ENCODE assay signal across 18 cellular contexts in genomic region chr2:173087793-173088493, GRCh38. TPM values are rescaled to one million over a fixed set of nuclear protein-coding genes. Genes with fewer than 3 reads are reported as not detected.
DNase-seq lines count a peak whose midpoint lies in the region; ATAC-seq and TF ChIP-seq lines count a peak whose summit lies in the region.
"Had no signal": no experiment of that assay in that cellular context is flagged by ENCODE, and none has a peak within 500 bp of the region (broad histone marks: within the 10 kb centered on the region; RNA-seq: fewer than 3 reads in every experiment).

No MANE protein-coding gene starts in this region.

- WGBS in mesenchymal stem cell = 75% methylated on average over 2 of the region's 4 CpGs

- H2AK5ac ChIP-seq in mesenchymal stem cell (ENCODE audit: low read length, severe bottlenecking) = no peak overlapping the region

- no peak overlapping the region for H4K8ac ChIP-seq in mesenchymal stem cell (ENCODE audit: low read length)

- H2BK15ac ChIP-seq in mesenchymal stem cell (ENCODE audit: low read depth, poor library complexity, severe bottlenecking) = no peak overlapping the region

- no peak overlapping the region for H3K4ac ChIP-seq in mesenchymal stem cell (ENCODE audit: low read depth in 1 of 2, low read length in 2 of 2)

- H3K27me3 ChIP-seq in mesenchymal stem cell (ENCODE audit: control insufficient read depth in 1 of 2, insufficient read depth in 1 of 2, low read length in 2 of 2) (no peaks in the 10 kb centered on the region), thoracic aorta (replicated peaks; ENCODE audit: insufficient read depth) (no peaks in the 10 kb centered on the region)
- H3K27me3 ChIP-seq: BLaER1 treated with 17β-estradiol and CSF1 and Interleukin-3, amounts not matched to agents 10 nM and 100 nM; body of pancreas had no signal

- no peak overlapping the region for H2AFZ ChIP-seq in mesenchymal stem cell (ENCODE audit: low read depth, low read length)

- H3K23ac ChIP-seq in mesenchymal stem cell (ENCODE audit: low read length in 2 of 2) = no peak overlapping the region

- no peak overlapping the region for H3K14ac ChIP-seq in mesenchymal stem cell (ENCODE audit: low read length in 2 of 2)

- H3K36me3 ChIP-seq in SK-N-MC (ENCODE audit: insufficient read depth, low read length) = peaks cover 22% of the 10 kb centered on the region
- H3K36me3 ChIP-seq in mesenchymal stem cell (ENCODE audit: control insufficient read depth in 1 of 2, insufficient read depth in 2 of 2, low read depth in 1 of 2, low read length in 2 of 2) = peaks cover 0 to 15% of the 10 kb centered on the region in 2 experiments
- no peaks in the 10 kb centered on the region for H3K36me3 ChIP-seq in thoracic aorta

- H3K4me3 ChIP-seq in SK-N-MC (0 out of 2 replicates have a peak overlapping the region, but pooled peaks have one; percentile 1), mesenchymal stem cell (ENCODE audit: insufficient read depth in 1 of 2, low read depth in 1 of 2, low read length in 2 of 2) (no peak overlapping the region), thoracic aorta (no peak overlapping the region)
- H3K4me3 ChIP-seq: BLaER1 treated with 17β-estradiol and CSF1 and Interleukin-3, amounts not matched to agents 10 nM and 100 nM; body of pancreas; lung had no signal

- H3K9ac ChIP-seq in SK-N-MC (ENCODE audit: insufficient read length) (no peak overlapping the region), mesenchymal stem cell (ENCODE audit: low read length) (no peak overlapping the region)
- H3K9ac ChIP-seq: BLaER1 treated with 17β-estradiol and CSF1 and Interleukin-3, amounts not matched to agents 10 nM and 100 nM had no signal

- H3K9me3 ChIP-seq in SK-N-MC (ENCODE audit: low read depth, low read length) = no peaks in the 10 kb centered on the region
- H3K9me3 ChIP-seq in mesenchymal stem cell (ENCODE audit: control insufficient read depth, low read length) = no peaks in the 10 kb centered on the region
- H3K9me3 ChIP-seq in thoracic aorta = no peaks in the 10 kb centered on the region
- H3K9me3 ChIP-seq: BLaER1 treated with 17β-estradiol and CSF1 and Interleukin-3, amounts not matched to agents 10 nM and 100 nM; body of pancreas had no signal

- peaks cover 14% of the 10 kb centered on the region for H3K79me1 ChIP-seq in mesenchymal stem cell (replicated peaks; ENCODE audit: low read length, poor library complexity, severe bottlenecking)

- H4K91ac ChIP-seq in mesenchymal stem cell (ENCODE audit: low read length) = no peak overlapping the region

- no peak overlapping the region for H2BK120ac ChIP-seq in mesenchymal stem cell (ENCODE audit: low read depth, low read length)

- H3K18ac ChIP-seq in mesenchymal stem cell (ENCODE audit: low read depth in 1 of 2, low read length in 2 of 2) = peak overlapping the region in 1 of 2 experiments; percentile 48

- H3K4me1 ChIP-seq in mesenchymal stem cell (ENCODE audit: control insufficient read depth, insufficient read depth, low read depth, low read length) = peaks cover 3% of the 10 kb centered on the region
- peaks cover 40 to 87% of the 10 kb centered on the region in 2 donors for H3K4me1 ChIP-seq in thoracic aorta (ENCODE audit: control insufficient read depth in 1 of 2, low read depth in 2 of 2)

- no peak overlapping the region for H2BK5ac ChIP-seq in mesenchymal stem cell (ENCODE audit: low read depth, low read length, poor library complexity, severe bottlenecking)

- DNase-seq in NCI-H345 (lab: John Stamatoyannopoulos, UW) = peak; percentile 17
- no peak for DNase-seq in NCI-H345 treated with DMSO at 0.1 percent for 48 hours (lab: John Stamatoyannopoulos, UW; ENCODE audit: unreplicated experiment)
- no peak for DNase-seq in SK-N-MC (ENCODE audit: low read depth, low spot score)
- DNase-seq in mesenchymal stem cell = no peak
- DNase-seq in thoracic aorta (ENCODE audit: low spot score) = no peak
- DNase-seq in inferior parietal cortex (ENCODE audit: extremely low spot score) = no peak
- DNase-seq: activated CD8-positive, alpha-beta T cell treated with anti-CD3 and anti-CD28 coated beads for 36 hours; activated T-cell treated with anti-CD3 and anti-CD28 coated beads, Interleukin-2, amount 50 U/mL, for 24 hours; body of pancreas; naive thymus-derived CD4-positive, alpha-beta T cell; NCI-H1417 treated with DMSO at 0.1 percent for 48 hours; T-helper 17 cell; WERI-Rb-1 had no signal

- no peak for ATAC-seq in thoracic aorta (ENCODE audit: insufficient number of reproducible peaks, low FRiP score, low read depth)
- ATAC-seq in HG02973 (IDR thresholded peaks at IDR 0.05; ENCODE audit: unreplicated experiment) = no peak
- ATAC-seq in GM21381 (IDR thresholded peaks at IDR 0.05; ENCODE audit: unreplicated experiment) = no peak
- ATAC-seq: activated CD8-positive, alpha-beta T cell treated with anti-CD3 and anti-CD28 coated beads for 36 hours; activated naive CD4-positive, alpha-beta T cell treated with anti-CD3 and anti-CD28 coated beads, Interleukin-2, amount 50 U/mL, for 72 hours; body of pancreas; naive thymus-derived CD4-positive, alpha-beta T cell; T-helper 17 cell had no signal

- no peak overlapping the region for H3K4me2 ChIP-seq in mesenchymal stem cell (ENCODE audit: low read length, poor library complexity, severe bottlenecking)

- H3K27ac ChIP-seq in SK-N-MC = peak overlapping the region; percentile 79
- H3K27ac ChIP-seq in mesenchymal stem cell (ENCODE audit: low read length, poor library complexity, severe bottlenecking) = peak overlapping the region; percentile 35
- peak overlapping the region; percentile 63 to 72 for H3K27ac ChIP-seq in thoracic aorta
- H3K27ac ChIP-seq: BLaER1 treated with 17β-estradiol and CSF1 and Interleukin-3, amounts not matched to agents 10 nM and 100 nM; body of pancreas; WERI-Rb-1 had no signal

- no peak for TF ChIP-seq CTCF in thoracic aorta (IDR thresholded peaks at IDR 0.05)

- no peak overlapping the region for H2BK12ac ChIP-seq in mesenchymal stem cell (ENCODE audit: low read length in 2 of 2)

RNA-seq across cellular contexts. Expression of gene MAP3K20, which starts 12.3 kb away (rescaled TPM):
- polyA plus RNA-seq in mesenchymal stem cell (2013, experiment 1 of 2) = 33.5 TPM
- polyA plus RNA-seq in mesenchymal stem cell (2013, experiment 2 of 2) = 34.0 TPM
- 10 to 100 TPM; 45.9 to 79.6 TPM for total RNA-seq in thoracic aorta
